Comparison of ENCODE assay signal across 31 cellular contexts in the genomic region with DNA sequence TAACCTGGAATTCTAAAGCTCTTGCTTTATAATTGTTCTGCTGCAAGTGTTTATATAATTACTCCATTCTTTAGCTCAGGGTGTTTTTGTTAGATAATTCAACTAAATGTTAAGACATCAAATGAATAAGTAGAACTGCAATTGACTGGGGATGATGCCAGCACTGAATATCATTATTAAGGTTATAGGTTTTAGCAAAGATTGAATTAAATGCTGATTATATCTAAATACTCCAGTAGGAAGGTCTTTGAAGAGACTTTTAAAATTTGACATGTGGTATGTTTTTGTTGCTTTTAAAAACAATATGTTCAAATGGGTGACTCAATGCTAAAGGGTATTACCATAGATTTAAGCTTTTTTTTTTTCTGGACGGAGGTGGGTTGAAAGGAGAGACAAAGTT.
"Had no signal": no experiment of that assay in that cellular context is flagged by ENCODE, and none has a peak within 500 bp of the region (broad histone marks: within the 10 kb centered on the region; RNA-seq: fewer than 3 reads in every experiment).

No MANE protein-coding gene starts in this region.

- ATAC-seq: activated CD4-positive, CD25-positive, alpha-beta regulatory T cell treated with anti-CD3 and anti-CD28 coated beads, Interleukin-2, amount 50 U/mL, for 24 hours; activated CD8-positive, alpha-beta memory T cell treated with anti-CD3 and anti-CD28 coated beads, Interleukin-2, amount 10 ng/mL, durations not matched to agents 7 days and 5 days; activated CD8-positive, alpha-beta T cell treated with anti-CD3 and anti-CD28 coated beads, Interleukin-2, amount 10 ng/mL, durations not matched to agents 7 days and 5 days; natural killer cell; stimulated activated memory B cell treated with anti-CD40 and anti-IgM and Interleukin-4, amounts not matched to agents 10 μg/mL and 1 μg/mL and 100 μg/mL, for 72 hours; upper lobe of right lung had no signal

- H3K27me3 Mint-ChIP-seq: activated CD8-positive, alpha-beta memory T cell treated with anti-CD3 and anti-CD28 coated beads, Interleukin-2, amount 10 ng/mL, durations not matched to agents 7 days and 5 days; brain had no signal

- H3K9me3 Mint-ChIP-seq: brain; neural progenitor cell; stimulated activated memory B cell treated with anti-CD40 and anti-IgM and Interleukin-4, amounts not matched to agents 10 μg/mL and 1 μg/mL and 100 μg/mL, for 72 hours; T-helper 1 cell treated with Interleukin-12 subunit alpha and Interleukin-12 subunit beta and Interleukin-4 antibody, amounts not matched to agents 30 μg/mL and 1 μg/mL, for 36 hours had no signal

- H3K9ac ChIP-seq: neural progenitor cell had no signal

- H3K4me2 ChIP-seq: neural progenitor cell, smooth muscle cell had no signal

- H3K27ac ChIP-seq: cardiac muscle cell, colonic mucosa, neural progenitor cell, right atrium auricular region, suprapubic skin, tibial artery, upper lobe of right lung, WERI-Rb-1 had no signal

- H3K4me3 Mint-ChIP-seq: activated CD8-positive, alpha-beta memory T cell treated with anti-CD3 and anti-CD28 coated beads, Interleukin-2, amount 10 ng/mL, durations not matched to agents 7 days and 5 days; activated CD8-positive, alpha-beta T cell treated with anti-CD3 and anti-CD28 coated beads, Interleukin-2, amount 10 ng/mL, durations not matched to agents 7 days and 5 days; brain; immature natural killer cell; natural killer cell; neural progenitor cell; stimulated activated memory B cell treated with anti-CD40 and anti-IgM and Interleukin-4, amounts not matched to agents 10 μg/mL and 1 μg/mL and 100 μg/mL, for 72 hours; T-helper 1 cell treated with Interleukin-12 subunit alpha and Interleukin-12 subunit beta and Interleukin-4 antibody, amounts not matched to agents 30 μg/mL and 1 μg/mL, for 36 hours had no signal

- DNase-seq: activated CD4-positive, alpha-beta T cell treated with anti-CD3 and anti-CD28 coated beads, Interleukin-2, amount 50 U/mL, for 1 hour; activated CD8-positive, alpha-beta memory T cell treated with anti-CD3 and anti-CD28 coated beads, Interleukin-2, amount 10 ng/mL, durations not matched to agents 7 days and 5 days; activated CD8-positive, alpha-beta T cell treated with anti-CD3 and anti-CD28 coated beads, Interleukin-2, amount 10 ng/mL, durations not matched to agents 7 days and 5 days; activated effector memory CD4-positive, alpha-beta T cell treated with anti-CD3 and anti-CD28 coated beads, Interleukin-2, amount 50 U/mL, for 16 hours; activated naive CD4-positive, alpha-beta T cell treated with anti-CD3 and anti-CD28 coated beads, Interleukin-2, amount 50 U/mL, for 16 hours; anterior cingulate cortex; cerebellar nuclear complex; colonic mucosa; effector memory CD4-positive, alpha-beta T cell; head of caudate nucleus; hypothalamus; immature natural killer cell; natural killer cell; occipital lobe; stimulated activated CD4-positive, alpha-beta T cell treated with anti-CD3 and anti-CD28 coated beads, Interleukin-1b, Interleukin-23, amount 100 ng/mL, for 48 hours; stimulated activated CD4-positive, alpha-beta T cell treated with anti-CD3 and anti-CD28 coated beads, Interleukin-4, amount 100 ng/mL, for 4 hours; stimulated activated CD8-positive, alpha-beta memory T cell treated with anti-CD3 and anti-CD28 coated beads, Interleukin-4, amount 100 ng/mL, for 48 hours; SW 1271; T1000; tibial artery; upper lobe of right lung; WERI-Rb-1 had no signal

- H3K27me3 ChIP-seq: cardiac muscle cell, colonic mucosa, neural progenitor cell, right atrium auricular region, suprapubic skin, tibial artery, upper lobe of right lung had no signal

- H3K27ac Mint-ChIP-seq: activated CD8-positive, alpha-beta memory T cell treated with anti-CD3 and anti-CD28 coated beads, Interleukin-2, amount 10 ng/mL, durations not matched to agents 7 days and 5 days; activated CD8-positive, alpha-beta T cell treated with anti-CD3 and anti-CD28 coated beads, Interleukin-2, amount 10 ng/mL, durations not matched to agents 7 days and 5 days; brain; immature natural killer cell; natural killer cell; neural progenitor cell; stimulated activated memory B cell treated with anti-CD40 and anti-IgM and Interleukin-4, amounts not matched to agents 10 μg/mL and 1 μg/mL and 100 μg/mL, for 72 hours; T-helper 1 cell treated with Interleukin-12 subunit alpha and Interleukin-12 subunit beta and Interleukin-4 antibody, amounts not matched to agents 30 μg/mL and 1 μg/mL, for 36 hours had no signal

- H3K4me1 Mint-ChIP-seq: immature natural killer cell; natural killer cell; neural progenitor cell; stimulated activated memory B cell treated with anti-CD40 and anti-IgM and Interleukin-4, amounts not matched to agents 10 μg/mL and 1 μg/mL and 100 μg/mL, for 72 hours had no signal

- H3K36me3 Mint-ChIP-seq: brain; immature natural killer cell; natural killer cell; neural progenitor cell; stimulated activated memory B cell treated with anti-CD40 and anti-IgM and Interleukin-4, amounts not matched to agents 10 μg/mL and 1 μg/mL and 100 μg/mL, for 72 hours had no signal

- H3K36me3 ChIP-seq: cardiac muscle cell, colonic mucosa, neural progenitor cell, right atrium auricular region, suprapubic skin, tibial artery, upper lobe of right lung, WERI-Rb-1 had no signal

- H3K4me3 ChIP-seq: cardiac muscle cell, colonic mucosa, neural progenitor cell, right atrium auricular region, smooth muscle cell, suprapubic skin, tibial artery, upper lobe of right lung had no signal

- H3K4me1 ChIP-seq: colonic mucosa, neural progenitor cell, right atrium auricular region, suprapubic skin, tibial artery, upper lobe of right lung had no signal

- H3K9me3 ChIP-seq: colonic mucosa, right atrium auricular region, suprapubic skin, tibial artery, upper lobe of right lung had no signal
